7 cellular contexts compared by ENCODE assay signal in the genomic region with DNA sequence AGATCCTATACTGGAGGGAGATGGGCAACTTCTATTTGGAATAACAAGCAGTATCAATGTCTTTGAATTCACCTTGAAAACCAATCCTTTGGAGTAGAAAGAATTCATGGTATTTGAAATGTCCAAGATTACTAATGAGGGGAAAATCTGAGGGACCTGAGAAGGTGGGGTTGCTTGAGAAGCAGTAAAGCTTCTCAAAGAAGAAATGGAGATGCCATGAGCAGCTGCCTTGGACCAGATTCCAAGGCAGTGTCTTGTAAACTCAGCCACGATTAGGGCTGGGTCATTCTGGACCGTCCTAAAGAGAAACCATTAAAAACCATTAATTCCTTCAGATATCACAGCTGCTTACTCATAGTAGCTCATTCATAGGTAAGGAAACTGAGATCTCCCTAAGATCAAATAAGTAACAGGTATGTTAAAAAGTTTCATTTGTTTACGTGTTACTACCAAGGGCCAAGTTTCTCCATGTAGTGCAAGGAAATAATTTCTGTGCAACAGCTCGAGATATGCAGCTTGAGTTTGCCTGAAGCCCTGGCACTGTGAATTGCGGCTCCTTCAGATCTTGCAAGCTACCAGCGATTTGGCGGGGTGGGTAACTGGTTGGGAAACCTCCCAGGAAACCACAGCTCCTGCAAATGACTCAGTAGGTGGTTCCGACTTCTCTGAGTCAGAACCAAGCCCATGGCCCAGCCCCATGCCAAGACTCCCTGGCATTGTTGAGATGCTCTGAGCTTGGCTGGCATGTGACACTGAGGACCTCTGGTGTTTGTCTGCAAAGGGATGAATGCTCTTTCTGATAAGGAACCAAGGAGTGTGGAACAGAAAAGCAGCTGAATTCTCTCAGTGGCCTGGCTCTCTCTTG.
DNase-seq lines count a peak whose midpoint lies in the region; ATAC-seq lines count a peak whose summit lies in the region.

No MANE protein-coding gene starts in this region.

- peaks cover 42% of the 10 kb centered on the region for H3K27me3 Mint-ChIP-seq in activated T-helper 2 cell treated with anti-CD3 and anti-CD28 coated beads, Interferon-gamma antibody, Interleukin-2, Interleukin-4, amounts not matched to agents 10 μg/mL and 5 μg/mL and 100 μg/mL, durations not matched to agents 14 hours and 24 hours and 36 hours (ENCODE audit: low read depth)

- H3K9me3 Mint-ChIP-seq in activated T-helper 2 cell treated with anti-CD3 and anti-CD28 coated beads, Interferon-gamma antibody, Interleukin-2, Interleukin-4, amounts not matched to agents 10 μg/mL and 5 μg/mL and 100 μg/mL, durations not matched to agents 14 hours and 24 hours and 36 hours, result no peaks in the 10 kb centered on the region

- no peak overlapping the region for H3K27ac Mint-ChIP-seq in activated T-helper 2 cell treated with anti-CD3 and anti-CD28 coated beads, Interferon-gamma antibody, Interleukin-2, Interleukin-4, amounts not matched to agents 10 μg/mL and 5 μg/mL and 100 μg/mL, durations not matched to agents 14 hours and 24 hours and 36 hours

- peaks cover 6% of the 10 kb centered on the region for H3K4me1 Mint-ChIP-seq in activated T-helper 2 cell treated with anti-CD3 and anti-CD28 coated beads, Interferon-gamma antibody, Interleukin-2, Interleukin-4, amounts not matched to agents 10 μg/mL and 5 μg/mL and 100 μg/mL, durations not matched to agents 14 hours and 24 hours and 36 hours (ENCODE audit: low read depth)

- intact Hi-C loops in activated T-helper 2 cell treated with anti-CD3 and anti-CD28 coated beads, Interferon-gamma antibody, Interleukin-2, Interleukin-4, amounts not matched to agents 10 μg/mL and 5 μg/mL and 100 μg/mL, durations not matched to agents 14 hours and 24 hours and 36 hours (cut with micrococcal nuclease), result no loop called here

- no peaks in the 10 kb centered on the region for H3K36me3 Mint-ChIP-seq in activated T-helper 2 cell treated with anti-CD3 and anti-CD28 coated beads, Interferon-gamma antibody, Interleukin-2, Interleukin-4, amounts not matched to agents 10 μg/mL and 5 μg/mL and 100 μg/mL, durations not matched to agents 14 hours and 24 hours and 36 hours (ENCODE audit: low read depth)

- H3K4me3 ChIP-seq in Jurkat, Clone E6-1 (ENCODE audit: low read length), result no peak overlapping the region

- ATAC-seq in GM21526 (IDR thresholded peaks at IDR 0.05; ENCODE audit: low FRiP score, unreplicated experiment) (no peak), GM19467 (IDR thresholded peaks at IDR 0.05; ENCODE audit: unreplicated experiment) (no peak)

- peak; percentile 19 for DNase-seq in Jurkat, Clone E6-1 (ENCODE audit: low read depth, low spot score)
- peak; percentile 6 to 50 for DNase-seq in activated CD8-positive, alpha-beta memory T cell treated with anti-CD3 and anti-CD28 coated beads for 4 hours (ENCODE audit: low read depth in 2 of 2)
- DNase-seq in fibroblast of peridontal ligament (ENCODE audit: extremely low read depth), result peak; percentile 58
- DNase-seq in stimulated activated CD4-positive, alpha-beta T cell treated with anti-CD3 and anti-CD28 coated beads, Interleukin-2, amount 100 ng/mL, for 4 hours (ENCODE audit: low read depth), result peak; percentile 41
- DNase-seq in activated T-helper 2 cell treated with anti-CD3 and anti-CD28 coated beads, Interferon-gamma antibody, Interleukin-2, Interleukin-4, amounts not matched to agents 10 μg/mL and 5 μg/mL and 100 μg/mL, durations not matched to agents 14 hours and 24 hours and 36 hours (ENCODE audit: low spot score), result no peak

- no peak overlapping the region for H3K4me3 Mint-ChIP-seq in activated T-helper 2 cell treated with anti-CD3 and anti-CD28 coated beads, Interferon-gamma antibody, Interleukin-2, Interleukin-4, amounts not matched to agents 10 μg/mL and 5 μg/mL and 100 μg/mL, durations not matched to agents 14 hours and 24 hours and 36 hours (ENCODE audit: low read depth)
